In genomic region chr4:8747896-8748575, GRCh38 we compare ENCODE assay signal across 13 cellular contexts.
"Had no signal": no experiment of that assay in that cellular context is flagged by ENCODE, and none has a peak within 500 bp of the region (broad histone marks: within the 10 kb centered on the region; RNA-seq: fewer than 3 reads in every experiment).

No MANE protein-coding gene starts in this region.

- H3K27me3 ChIP-seq: brain microvascular endothelial cell, tibial nerve had no signal

- H3K4me3 ChIP-seq: skin epidermis, tibial nerve had no signal

- DNase-seq: brain microvascular endothelial cell, cerebellar nuclear complex, hippocampal formation, mammary epithelial cell, T-cell, T1000 had no signal

- H3K36me3 Mint-ChIP-seq: activated CD4-positive, alpha-beta memory T cell treated with anti-CD3 and anti-CD28 coated beads for 36 hours; activated naive CD8-positive, alpha-beta T cell; natural killer cell treated with Interleukin-12 subunit alpha and Interleukin-12 subunit beta and Interleukin-15 and Interleukin-18, amount 100 ng/mL, for 72 hours; stimulated activated effector memory CD8-positive, alpha-beta T cell treated with anti-CD3 and anti-CD28 coated beads, Interleukin-12 subunit alpha, Interleukin-12 subunit beta, amount 100 ng/mL, for 72 hours; T-cell had no signal

- H3K27me3 Mint-ChIP-seq: activated CD4-positive, alpha-beta memory T cell treated with anti-CD3 and anti-CD28 coated beads for 36 hours had no signal

- H3K27ac ChIP-seq: brain microvascular endothelial cell, skin epidermis, tibial nerve had no signal

- H3K4me1 ChIP-seq: tibial nerve had no signal

- H3K4me1 Mint-ChIP-seq: stimulated activated effector memory CD8-positive, alpha-beta T cell treated with anti-CD3 and anti-CD28 coated beads, Interleukin-12 subunit alpha, Interleukin-12 subunit beta, amount 100 ng/mL, for 72 hours; T-cell had no signal

- H3K4me3 Mint-ChIP-seq: activated CD4-positive, alpha-beta memory T cell treated with anti-CD3 and anti-CD28 coated beads for 36 hours; activated naive CD8-positive, alpha-beta T cell; natural killer cell treated with Interleukin-12 subunit alpha and Interleukin-12 subunit beta and Interleukin-15 and Interleukin-18, amount 100 ng/mL, for 72 hours; stimulated activated effector memory CD8-positive, alpha-beta T cell treated with anti-CD3 and anti-CD28 coated beads, Interleukin-12 subunit alpha, Interleukin-12 subunit beta, amount 100 ng/mL, for 72 hours; T-cell had no signal

- H3K36me3 ChIP-seq: brain microvascular endothelial cell, tibial nerve had no signal

- H3K27ac Mint-ChIP-seq: activated CD4-positive, alpha-beta memory T cell treated with anti-CD3 and anti-CD28 coated beads for 36 hours; activated naive CD8-positive, alpha-beta T cell; activated T-helper 2 cell treated with anti-CD3 and anti-CD28 coated beads, Interferon-gamma antibody, Interleukin-2, Interleukin-4, amounts not matched to agents 10 μg/mL and 5 μg/mL and 100 μg/mL, durations not matched to agents 14 hours and 24 hours and 36 hours; natural killer cell treated with Interleukin-12 subunit alpha and Interleukin-12 subunit beta and Interleukin-15 and Interleukin-18, amount 100 ng/mL, for 72 hours; stimulated activated effector memory CD8-positive, alpha-beta T cell treated with anti-CD3 and anti-CD28 coated beads, Interleukin-12 subunit alpha, Interleukin-12 subunit beta, amount 100 ng/mL, for 72 hours; T-cell had no signal
